1 cellular context compared by ENCODE assay signal in the genomic region with DNA sequence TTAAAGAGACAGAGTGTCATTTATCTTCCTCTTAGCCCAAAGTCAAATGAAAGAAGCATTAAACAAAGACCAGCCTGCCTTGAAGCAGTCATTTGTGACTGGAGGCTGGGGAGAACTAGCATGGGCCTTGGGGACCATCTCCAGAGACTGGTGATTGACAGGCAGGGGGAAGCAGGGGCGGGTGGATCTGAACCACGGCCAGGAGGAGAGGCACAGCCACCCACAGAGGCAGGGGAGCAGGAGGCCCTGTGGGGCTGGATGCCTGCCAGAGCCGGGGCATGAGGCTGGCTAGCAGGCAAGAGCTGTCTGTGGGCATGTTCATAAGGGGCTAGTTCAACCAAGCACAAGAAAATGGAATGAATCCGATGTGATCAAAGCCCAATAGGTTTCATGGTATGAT.
A peak's percentile ranks its signal among the peaks of the same experiment; 100 is the strongest.
TF ChIP-seq lines count a peak whose summit lies in the region.

No MANE protein-coding gene starts in this region.

TF ChIP-seq in K562, 482 proteins besides CTCF, POLR2A, EP300 and RAD21 (continued from another document):
- TF ChIP-seq, protein P1, sequence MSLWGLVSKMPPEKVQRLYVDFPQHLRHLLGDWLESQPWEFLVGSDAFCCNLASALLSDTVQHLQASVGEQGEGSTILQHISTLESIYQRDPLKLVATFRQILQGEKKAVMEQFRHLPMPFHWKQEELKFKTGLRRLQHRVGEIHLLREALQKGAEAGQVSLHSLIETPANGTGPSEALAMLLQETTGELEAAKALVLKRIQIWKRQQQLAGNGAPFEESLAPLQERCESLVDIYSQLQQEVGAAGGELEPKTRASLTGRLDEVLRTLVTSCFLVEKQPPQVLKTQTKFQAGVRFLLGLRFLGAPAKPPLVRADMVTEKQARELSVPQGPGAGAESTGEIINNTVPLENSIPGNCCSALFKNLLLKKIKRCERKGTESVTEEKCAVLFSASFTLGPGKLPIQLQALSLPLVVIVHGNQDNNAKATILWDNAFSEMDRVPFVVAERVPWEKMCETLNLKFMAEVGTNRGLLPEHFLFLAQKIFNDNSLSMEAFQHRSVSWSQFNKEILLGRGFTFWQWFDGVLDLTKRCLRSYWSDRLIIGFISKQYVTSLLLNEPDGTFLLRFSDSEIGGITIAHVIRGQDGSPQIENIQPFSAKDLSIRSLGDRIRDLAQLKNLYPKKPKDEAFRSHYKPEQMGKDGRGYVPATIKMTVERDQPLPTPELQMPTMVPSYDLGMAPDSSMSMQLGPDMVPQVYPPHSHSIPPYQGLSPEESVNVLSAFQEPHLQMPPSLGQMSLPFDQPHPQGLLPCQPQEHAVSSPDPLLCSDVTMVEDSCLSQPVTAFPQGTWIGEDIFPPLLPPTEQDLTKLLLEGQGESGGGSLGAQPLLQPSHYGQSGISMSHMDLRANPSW (CRISPR knock-in tag; IDR thresholded peaks at IDR 0.05) = no peak
- TF ChIP-seq NFIC (IDR thresholded peaks at IDR 0.05) = peak; percentile 37; the same call in 1 of the 2 replicates
- TF ChIP-seq, protein P2, sequence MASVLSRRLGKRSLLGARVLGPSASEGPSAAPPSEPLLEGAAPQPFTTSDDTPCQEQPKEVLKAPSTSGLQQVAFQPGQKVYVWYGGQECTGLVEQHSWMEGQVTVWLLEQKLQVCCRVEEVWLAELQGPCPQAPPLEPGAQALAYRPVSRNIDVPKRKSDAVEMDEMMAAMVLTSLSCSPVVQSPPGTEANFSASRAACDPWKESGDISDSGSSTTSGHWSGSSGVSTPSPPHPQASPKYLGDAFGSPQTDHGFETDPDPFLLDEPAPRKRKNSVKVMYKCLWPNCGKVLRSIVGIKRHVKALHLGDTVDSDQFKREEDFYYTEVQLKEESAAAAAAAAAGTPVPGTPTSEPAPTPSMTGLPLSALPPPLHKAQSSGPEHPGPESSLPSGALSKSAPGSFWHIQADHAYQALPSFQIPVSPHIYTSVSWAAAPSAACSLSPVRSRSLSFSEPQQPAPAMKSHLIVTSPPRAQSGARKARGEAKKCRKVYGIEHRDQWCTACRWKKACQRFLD (CRISPR knock-in tag; IDR thresholded peaks at IDR 0.05) = no peak
- TF ChIP-seq DMBX1 (CRISPR knock-in tag; IDR thresholded peaks at IDR 0.05; ENCODE audit: borderline replicate concordance) = no peak
- TF ChIP-seq SLC30A9 (CRISPR knock-in tag; IDR thresholded peaks at IDR 0.05) = no peak
- no peak for TF ChIP-seq ZNF134 (CRISPR knock-in tag; conservative IDR thresholded peaks at IDR 0.05)
- no peak for TF ChIP-seq CEBPB (tag; IDR thresholded peaks at IDR 0.05)
- TF ChIP-seq, protein P3, sequence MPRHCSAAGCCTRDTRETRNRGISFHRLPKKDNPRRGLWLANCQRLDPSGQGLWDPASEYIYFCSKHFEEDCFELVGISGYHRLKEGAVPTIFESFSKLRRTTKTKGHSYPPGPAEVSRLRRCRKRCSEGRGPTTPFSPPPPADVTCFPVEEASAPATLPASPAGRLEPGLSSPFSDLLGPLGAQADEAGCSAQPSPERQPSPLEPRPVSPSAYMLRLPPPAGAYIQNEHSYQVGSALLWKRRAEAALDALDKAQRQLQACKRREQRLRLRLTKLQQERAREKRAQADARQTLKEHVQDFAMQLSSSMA (CRISPR knock-in tag; IDR thresholded peaks at IDR 0.05) = no peak
- TF ChIP-seq, protein P4, sequence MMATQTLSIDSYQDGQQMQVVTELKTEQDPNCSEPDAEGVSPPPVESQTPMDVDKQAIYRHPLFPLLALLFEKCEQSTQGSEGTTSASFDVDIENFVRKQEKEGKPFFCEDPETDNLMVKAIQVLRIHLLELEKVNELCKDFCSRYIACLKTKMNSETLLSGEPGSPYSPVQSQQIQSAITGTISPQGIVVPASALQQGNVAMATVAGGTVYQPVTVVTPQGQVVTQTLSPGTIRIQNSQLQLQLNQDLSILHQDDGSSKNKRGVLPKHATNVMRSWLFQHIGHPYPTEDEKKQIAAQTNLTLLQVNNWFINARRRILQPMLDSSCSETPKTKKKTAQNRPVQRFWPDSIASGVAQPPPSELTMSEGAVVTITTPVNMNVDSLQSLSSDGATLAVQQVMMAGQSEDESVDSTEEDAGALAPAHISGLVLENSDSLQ (IDR thresholded peaks at IDR 0.05) = peak; percentile 91
